In the genomic region with DNA sequence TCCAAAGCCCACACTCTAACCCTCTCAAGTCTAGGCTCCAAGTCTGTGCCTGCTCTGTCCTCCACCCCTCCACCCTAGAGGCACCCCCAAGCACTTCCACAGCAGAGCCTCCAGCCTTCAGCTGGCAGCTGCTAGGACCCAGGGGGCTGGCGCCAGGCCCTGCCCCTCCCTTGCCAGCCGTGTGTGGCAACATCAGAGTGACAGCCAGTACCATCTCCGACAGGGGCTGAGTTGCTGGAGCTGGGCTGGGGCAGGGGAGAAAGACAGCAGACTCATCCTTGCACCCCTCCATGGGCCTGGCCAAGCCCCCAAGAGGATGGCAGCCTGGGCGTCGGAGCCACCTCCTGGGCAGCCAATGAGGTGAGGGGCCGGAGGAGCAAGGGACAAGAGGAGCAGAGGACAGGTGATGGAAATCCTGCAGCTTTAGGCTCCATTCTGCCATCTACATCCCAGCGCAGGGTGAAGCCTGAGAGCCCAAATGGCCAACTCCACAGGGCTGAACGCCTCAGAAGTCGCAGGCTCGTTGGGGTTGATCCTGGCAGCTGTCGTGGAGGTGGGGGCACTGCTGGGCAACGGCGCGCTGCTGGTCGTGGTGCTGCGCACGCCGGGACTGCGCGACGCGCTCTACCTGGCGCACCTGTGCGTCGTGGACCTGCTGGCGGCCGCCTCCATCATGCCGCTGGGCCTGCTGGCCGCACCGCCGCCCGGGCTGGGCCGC, we compare ENCODE assay signal across 10 cellular contexts. TPM values are rescaled to one million over a fixed set of nuclear protein-coding genes. Genes with fewer than 3 reads are reported as not detected.
A peak's percentile ranks its signal among the peaks of the same experiment; 100 is the strongest.
DNase-seq lines count a peak whose midpoint lies in the region; ATAC-seq and TF ChIP-seq lines count a peak whose summit lies in the region.
"Had no signal": no experiment of that assay in that cellular context is flagged by ENCODE, and none has a peak within 500 bp of the region (broad histone marks: within the 10 kb centered on the region; RNA-seq: fewer than 3 reads in every experiment).

A gene with protein sequence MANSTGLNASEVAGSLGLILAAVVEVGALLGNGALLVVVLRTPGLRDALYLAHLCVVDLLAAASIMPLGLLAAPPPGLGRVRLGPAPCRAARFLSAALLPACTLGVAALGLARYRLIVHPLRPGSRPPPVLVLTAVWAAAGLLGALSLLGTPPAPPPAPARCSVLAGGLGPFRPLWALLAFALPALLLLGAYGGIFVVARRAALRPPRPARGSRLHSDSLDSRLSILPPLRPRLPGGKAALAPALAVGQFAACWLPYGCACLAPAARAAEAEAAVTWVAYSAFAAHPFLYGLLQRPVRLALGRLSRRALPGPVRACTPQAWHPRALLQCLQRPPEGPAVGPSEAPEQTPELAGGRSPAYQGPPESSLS (plus strand): TSS at position 207 of the 718 bp plus-strand sequence. CDS start 272 bp downstream, at position 479.

- no peak for TF ChIP-seq EP300 in ovary (IDR thresholded peaks at IDR 0.05)

- CTCF ChIA-PET in RWPE1 (lab: Yijun Ruan, JAX), result interaction anchor here (0.8 to 0.9 kb wide), 2 partner anchors 12 to 151 kb away, joined by 3 to 4 read pairs; no protein-coding TSS in a partner anchor

- peaks cover 20 to 48% (median 39%) of the 10 kb centered on the region in 10 experiments for H3K4me1 ChIP-seq in BLaER1 treated with 17β-estradiol and CSF1 and Interleukin-3, amounts not matched to agents 10 nM and 100 nM
- H3K4me1 ChIP-seq in heart right ventricle, result peaks cover 0 to 29% (median 15%) of the 10 kb centered on the region in 9 donors
- peaks cover 4% of the 10 kb centered on the region for H3K4me1 ChIP-seq in ovary (ENCODE audit: insufficient read depth)

- peaks cover 31 to 47% (median 43%) of the 10 kb centered on the region in 11 experiments for H3K27me3 ChIP-seq in BLaER1 treated with 17β-estradiol and CSF1 and Interleukin-3, amounts not matched to agents 10 nM and 100 nM
- peaks cover 0 to 23% (median 0%) of the 10 kb centered on the region in 7 donors for H3K27me3 ChIP-seq in heart right ventricle
- H3K27me3 ChIP-seq in ovary, result no peaks in the 10 kb centered on the region

- peak within 1 kb of the TSS in 5 of 10 experiments; percentile 10 to 58 (median 34); a peak in 9 of 20 replicates for H3K4me3 ChIP-seq in BLaER1 treated with 17β-estradiol and CSF1 and Interleukin-3, amounts not matched to agents 10 nM and 100 nM
- peak within 1 kb of the TSS; percentile 18 to 63 (median 52) for H3K4me3 ChIP-seq in heart right ventricle
- H3K4me3 ChIP-seq in ovary, result peak within 1 kb of the TSS; percentile 39

- POLR2A ChIA-PET in RWPE1 (lab: Yijun Ruan, JAX; ENCODE audit: low non-redundant PET), result no interaction called here

- peak within 1 kb of the TSS; percentile 63 to 84 (median 72) for H3K4me2 ChIP-seq in BLaER1 treated with 17β-estradiol and CSF1 and Interleukin-3, amounts not matched to agents 10 nM and 100 nM

- DNase-seq in RWPE1 (ENCODE audit: low spot score) (no peak), heart right ventricle (no peak), ovary (peak in 2 of 5 donors; percentile 18 to 43), KBM-7 (no peak)
- DNase-seq: natural killer cell had no signal

- H3K9ac ChIP-seq in BLaER1 treated with 17β-estradiol and CSF1 and Interleukin-3, amounts not matched to agents 10 nM and 100 nM, result peak within 1 kb of the TSS in 4 of 11 experiments; percentile 7 to 39 (median 18); a peak in 1 of 22 replicates

- no peak for TF ChIP-seq POLR2A in ovary (IDR thresholded peaks at IDR 0.05)

- WGBS in heart right ventricle, 2 donors, result 18 to 32% methylated on average over 33 of the region's 33 CpGs
- 22 to 29% (median 28%) methylated on average over 31 to 33 of the region's 33 CpGs for whole genome bisulfite sequencing in ovary, 3 donors

- no peaks in the 10 kb centered on the region for H3K9me3 ChIP-seq in BLaER1 treated with 17β-estradiol and CSF1 and Interleukin-3, amounts not matched to agents 10 nM and 100 nM (replicated peaks in 1 of 11)
- H3K9me3 ChIP-seq in heart right ventricle (no peaks in the 10 kb centered on the region), ovary (no peaks in the 10 kb centered on the region)

- H3K27ac ChIP-seq in BLaER1 treated with 17β-estradiol and CSF1 and Interleukin-3, amounts not matched to agents 10 nM and 100 nM, result no peak within 1 kb of the TSS
- H3K27ac ChIP-seq in RWPE1 (peak within 1 kb of the TSS; percentile 78), heart right ventricle (peak within 1 kb of the TSS; percentile 75 to 89 (median 82)), ovary (peak within 1 kb of the TSS in 1 of 2 donors; percentile 86)

- in situ Hi-C loops in KBM-7 (cut with MboI; ENCODE audit: low pct_unique_long_range_greater_than_20kb, low sequenced_read_pairs), result no loop called here

- peaks cover 0 to 36% (median 18%) of the 10 kb centered on the region in 11 experiments; a peak in 15 of 22 replicates for H4K20me1 ChIP-seq in BLaER1 treated with 17β-estradiol and CSF1 and Interleukin-3, amounts not matched to agents 10 nM and 100 nM

- H3K36me3 ChIP-seq in BLaER1 treated with 17β-estradiol and CSF1 and Interleukin-3, amounts not matched to agents 10 nM and 100 nM, result peaks cover 8 to 36% (median 31%) of the 10 kb centered on the region in 11 experiments
- H3K36me3 ChIP-seq in heart right ventricle (peaks cover 0 to 33% (median 17%) of the 10 kb centered on the region in 9 donors), ovary (no peaks in the 10 kb centered on the region)

- no peak for TF ChIP-seq CTCF in RWPE1 (conservative IDR thresholded peaks at IDR 0.05; ENCODE audit: low read depth)
- TF ChIP-seq CTCF in heart right ventricle (IDR thresholded peaks at IDR 0.05), result no peak
- TF ChIP-seq CTCF in ovary (IDR thresholded peaks at IDR 0.05), result no peak

- peak in 2 of 8 donors; percentile 6 to 16 for ATAC-seq in heart right ventricle
- no peak for ATAC-seq in HG03025 (IDR thresholded peaks at IDR 0.05; ENCODE audit: low FRiP score, unreplicated experiment)
- ATAC-seq in HG03571 (IDR thresholded peaks at IDR 0.05; ENCODE audit: unreplicated experiment), result no peak
- no peak for ATAC-seq in GM18517 (IDR thresholded peaks at IDR 0.05; ENCODE audit: unreplicated experiment)

- intact Hi-C loops in heart right ventricle (cut with DNase I), result no loop called here
- intact Hi-C loops in ovary (cut with DNase I), result no loop called here

RNA-seq across cellular contexts. Expression of the gene that starts here (rescaled TPM):
- total RNA-seq in heart right ventricle, result under 1 TPM in 8 of 10 donors, not detected in 2; 0.14 to 0.38 (median 0.23) TPM
- under 1 TPM; 0.01 to 0.15 TPM for polyA plus RNA-seq in heart right ventricle
- under 1 TPM; 0.23 to 0.83 (median 0.36) TPM for total RNA-seq in ovary
- under 1 TPM; 0.15 to 0.22 TPM for polyA plus RNA-seq in ovary
- total RNA-seq: activated naive CD8-positive, alpha-beta T cell treated with anti-CD3 and anti-CD28 coated beads, Interleukin-2, amount 10 ng/mL, durations not matched to agents 7 days and 5 days; natural killer cell had no signal

Comparison
In these comparisons a context has a peak if more than half of its experiments do, and no peak if none do; other contexts are left out.
1. H3K27ac ChIP-seq: peak in RWPE1 (single experiment) and heart right ventricle (10 of 10); none in BLaER1 treated with 17β-estradiol and CSF1 and Interleukin-3, amounts not matched to agents 10 nM and 100 nM (0 of 11).